21 cellular contexts compared by ENCODE assay signal in genomic region chr3:186896875-186897274, GRCh38. TPM values are rescaled to one million over a fixed set of nuclear protein-coding genes. Genes with fewer than 3 reads are reported as not detected.
"Had no signal": no experiment of that assay in that cellular context is flagged by ENCODE, and none has a peak within 500 bp of the region (broad histone marks: within the 10 kb centered on the region; RNA-seq: fewer than 3 reads in every experiment).

No MANE protein-coding gene starts in this region.

- H3K9ac ChIP-seq: parathyroid adenoma had no signal

- H2AFZ ChIP-seq: parathyroid adenoma had no signal

- H3K27ac ChIP-seq: brain microvascular endothelial cell, colonic mucosa, left ventricle myocardium inferior, parathyroid adenoma, spleen, thyroid gland had no signal

- H3K4me3 ChIP-seq: colonic mucosa, left ventricle myocardium inferior, spleen, thyroid gland had no signal

- H3K27me3 ChIP-seq: brain microvascular endothelial cell, colonic mucosa, spleen, thyroid gland had no signal

- H3K4me1 ChIP-seq: colonic mucosa, parathyroid adenoma, thyroid gland had no signal

- DNase-seq: activated CD4-positive, alpha-beta T cell treated with anti-CD3 and anti-CD28 coated beads, Interleukin-2, amount 10 ng/mL, durations not matched to agents 24 days and 14 days; activated CD8-positive, alpha-beta T cell treated with anti-CD3 and anti-CD28 coated beads for 36 hours; activated naive CD4-positive, alpha-beta T cell treated with anti-CD3 and anti-CD28 coated beads for 36 hours; activated naive CD8-positive, alpha-beta T cell treated with anti-CD3 and anti-CD28 coated beads, Interleukin-2, amount 50 U/mL, for 24 hours; activated T-cell treated with anti-CD3 and anti-CD28 coated beads, Interleukin-2, amount 50 U/mL, for 4 hours; aorta; brain microvascular endothelial cell; colonic mucosa; foreskin melanocyte; glutamatergic neuron; hippocampal formation; left ventricle myocardium inferior; naive thymus-derived CD4-positive, alpha-beta T cell; spleen; stimulated activated naive B cell treated with anti-CD40 and anti-IgM and Interleukin-4, amounts not matched to agents 10 μg/mL and 1 μg/mL and 100 μg/mL, for 72 hours; T-helper 1 cell; T-helper 9 cell; thyroid gland had no signal

- H3K36me3 ChIP-seq: brain microvascular endothelial cell, colonic mucosa, left ventricle myocardium inferior, spleen, thyroid gland had no signal

- H3K9me3 ChIP-seq: colonic mucosa, left ventricle myocardium inferior, spleen, thyroid gland had no signal

RNA-seq across cellular contexts. Expression of gene ADIPOQ, which starts 54.4 kb away (rescaled TPM):
- total RNA-seq: activated CD4-positive, alpha-beta T cell treated with anti-CD3 and anti-CD28 coated beads, Interleukin-2, amount 10 ng/mL, durations not matched to agents 24 days and 14 days; activated CD8-positive, alpha-beta T cell treated with anti-CD3 and anti-CD28 coated beads for 36 hours; activated naive CD4-positive, alpha-beta T cell treated with anti-CD3 and anti-CD28 coated beads for 36 hours; activated T-cell treated with anti-CD3 and anti-CD28 coated beads, Interleukin-2, amount 50 U/mL, for 4 hours; epithelial cell of proximal tubule; naive thymus-derived CD4-positive, alpha-beta T cell had no signal
- polyA plus RNA-seq: keratinocyte; naive thymus-derived CD4-positive, alpha-beta T cell had no signal
